In genomic region chr1:213196328-213197054, GRCh38 we compare ENCODE assay signal across 1 cellular context.
A peak's percentile ranks its signal among the peaks of the same experiment; 100 is the strongest.
TF ChIP-seq lines count a peak whose summit lies in the region.

No MANE protein-coding gene starts in this region.

TF ChIP-seq in HepG2, 621 proteins besides CTCF, POLR2A, EP300 and RAD21 (continued from another document):
- TF ChIP-seq, protein P1, sequence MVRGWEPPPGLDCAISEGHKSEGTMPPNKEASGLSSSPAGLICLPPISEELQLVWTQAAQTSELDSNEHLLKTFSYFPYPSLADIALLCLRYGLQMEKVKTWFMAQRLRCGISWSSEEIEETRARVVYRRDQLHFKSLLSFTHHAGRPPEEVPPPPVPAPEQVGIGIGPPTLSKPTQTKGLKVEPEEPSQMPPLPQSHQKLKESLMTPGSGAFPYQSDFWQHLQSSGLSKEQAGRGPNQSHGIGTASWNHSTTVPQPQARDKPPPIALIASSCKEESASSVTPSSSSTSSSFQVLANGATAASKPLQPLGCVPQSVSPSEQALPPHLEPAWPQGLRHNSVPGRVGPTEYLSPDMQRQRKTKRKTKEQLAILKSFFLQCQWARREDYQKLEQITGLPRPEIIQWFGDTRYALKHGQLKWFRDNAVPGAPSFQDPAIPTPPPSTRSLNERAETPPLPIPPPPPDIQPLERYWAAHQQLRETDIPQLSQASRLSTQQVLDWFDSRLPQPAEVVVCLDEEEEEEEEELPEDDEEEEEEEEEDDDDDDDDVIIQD (CRISPR knock-in tag; IDR thresholded peaks at IDR 0.05; ENCODE audit: low read depth) = peak; percentile 96; the same call in 1 of the 2 replicates
